In genomic region chr11:70371241-70371640, GRCh38 we compare ENCODE assay signal across 28 cellular contexts. TPM values are rescaled to one million over a fixed set of nuclear protein-coding genes. Genes with fewer than 3 reads are reported as not detected.
DNase-seq lines count a peak whose midpoint lies in the region; ATAC-seq, FAIRE-seq and TF ChIP-seq lines count a peak whose summit lies in the region.
"Had no signal": no experiment of that assay in that cellular context is flagged by ENCODE, and none has a peak within 500 bp of the region (broad histone marks: within the 10 kb centered on the region; RNA-seq: fewer than 3 reads in every experiment).

No MANE protein-coding gene starts in this region.

- H3K4me3 ChIP-seq in mucosa of descending colon, result no peak overlapping the region
- H3K4me3 ChIP-seq: body of pancreas, esophagus squamous epithelium, gastrocnemius medialis, suprapubic skin had no signal

- H3K36me3 ChIP-seq in mucosa of descending colon (ENCODE audit: low read depth), result peaks cover 6% of the 10 kb centered on the region

- intact Hi-C loops in mucosa of descending colon (cut with DNase I, micrococcal nuclease), result no loop called here

- in situ Hi-C loops in GM13976 (cut with MboI; ENCODE audit: low sequenced_read_pairs, unreplicated experiment), result no loop called here

- DNase-seq in AG08395 (ENCODE audit: low spot score) (peak; percentile 12), GM19239 (ENCODE audit: insufficient read length, low spot score) (no peak), mucosa of descending colon (no peak), GM13976 (ENCODE audit: low spot score) (no peak), ecto neural progenitor cell (ENCODE audit: low spot score) (no peak)
- DNase-seq: ACHN; activated CD4-positive, alpha-beta T cell treated with anti-CD3 and anti-CD28 coated beads for 4 hours; activated gamma-delta T cell treated with Interleukin-2 at 50 U/mL for 16 hours; activated naive CD8-positive, alpha-beta T cell treated with anti-CD3 and anti-CD28 coated beads, Interleukin-2, amount 50 U/mL, for 24 hours; activated T-cell treated with anti-CD3 and anti-CD28 coated beads, Interleukin-2, amount 50 U/mL, for 24 hours; body of pancreas; C1 segment of cervical spinal cord; effector memory CD8-positive, alpha-beta T cell; esophagus squamous epithelium; gastrocnemius medialis; mesendoderm; NCI-H1092 treated with DMSO at 0.1 percent for 48 hours; NCI-H187 treated with DMSO at 0.1 percent for 48 hours; NCI-H748 treated with DMSO at 0.1 percent for 48 hours; occipital lobe; retina; SK-N-SH; stimulated activated CD4-positive, alpha-beta T cell treated with anti-CD3 and anti-CD28 coated beads, Interleukin-4, amount 100 ng/mL, for 1 hour had no signal

- TF ChIP-seq CTCF in mucosa of descending colon (IDR thresholded peaks at IDR 0.05) (no peak), GM13976 (IDR thresholded peaks at IDR 0.05; ENCODE audit: borderline replicate concordance, control extremely low read depth, extremely low read depth, insufficient read depth, missing control alignments) (no peak)

- no peaks in the 10 kb centered on the region for H3K9me3 ChIP-seq in mucosa of descending colon
- H3K9me3 ChIP-seq: body of pancreas, esophagus squamous epithelium, gastrocnemius medialis, SK-N-SH, suprapubic skin had no signal

- peak; percentile 78 for FAIRE-seq in GM19239 (lab: Jason Lieb, UNC)

- peak; percentile 62 for ATAC-seq in esophagus mucosa
- peak; percentile 42 for ATAC-seq in mucosa of descending colon
- no peak for ATAC-seq in HG03025 (IDR thresholded peaks at IDR 0.05; ENCODE audit: low FRiP score, unreplicated experiment)
- no peak for ATAC-seq in GM21737 (IDR thresholded peaks at IDR 0.05; ENCODE audit: unreplicated experiment)
- ATAC-seq: activated naive CD8-positive, alpha-beta T cell treated with anti-CD3 and anti-CD28 coated beads, Interleukin-2, amount 50 U/mL, for 24 hours; body of pancreas; effector memory CD8-positive, alpha-beta T cell; stimulated activated memory B cell treated with anti-CD40 and anti-IgM and Interleukin-4, amounts not matched to agents 10 μg/mL and 1 μg/mL and 100 μg/mL, for 72 hours had no signal

- H3K4me1 ChIP-seq in mucosa of descending colon (ENCODE audit: low read depth), result no peaks in the 10 kb centered on the region
- H3K4me1 ChIP-seq: body of pancreas, esophagus squamous epithelium, gastrocnemius medialis, suprapubic skin had no signal

RNA-seq across cellular contexts. Expression of gene CTTN, which starts 27.1 kb away (rescaled TPM):
- total RNA-seq in esophagus mucosa, result 173 TPM
- 100 to 1,000 TPM; 223 to 314 (median 280) TPM for total RNA-seq in mucosa of descending colon

Comparison
In these comparisons a context has a peak if more than half of its experiments do, and no peak if none do; other contexts are left out.
1. ATAC-seq: peak in esophagus mucosa (single experiment) and mucosa of descending colon (single experiment); none in HG03025 (single experiment) and GM21737 (single experiment).